In genomic region chr18:32470713-32471633, GRCh38 we compare ENCODE assay signal across 8 cellular contexts. TPM values are rescaled to one million over a fixed set of nuclear protein-coding genes. Genes with fewer than 3 reads are reported as not detected.
A peak's percentile ranks its signal among the peaks of the same experiment; 100 is the strongest.
DNase-seq lines count a peak whose midpoint lies in the region; ATAC-seq and TF ChIP-seq lines count a peak whose summit lies in the region.

GAREM1 (minus strand) TSS chr18:32470882; CDS start chr18:32470428, 454 bp downstream.

- no peaks in the 10 kb centered on the region for H3K36me3 Mint-ChIP-seq in activated CD4-positive, alpha-beta T cell treated with anti-CD3 and anti-CD28 coated beads, Interleukin-2, amount 10 ng/mL, durations not matched to agents 7 days and 5 days (ENCODE audit: low read depth)

- H3K9me3 Mint-ChIP-seq in activated CD4-positive, alpha-beta T cell treated with anti-CD3 and anti-CD28 coated beads, Interleukin-2, amount 10 ng/mL, durations not matched to agents 7 days and 5 days = no peaks in the 10 kb centered on the region

- POLR2A ChIA-PET in BJ (lab: Charles Lee) = interaction anchor here (0.6 kb wide), 1 partner anchor 121 kb away, joined by 4 read pairs; no protein-coding TSS in a partner anchor
- POLR2A ChIA-PET in activated CD4-positive, alpha-beta T cell treated with anti-CD3 and anti-CD28 coated beads, Interleukin-2, amount 10 ng/mL, durations not matched to agents 7 days and 5 days (lab: Charles Lee) = no interaction called here

- TF ChIP-seq CTCF in BJ (IDR thresholded peaks at IDR 0.05; ENCODE audit: insufficient read depth, low read depth, low read length) = peak; percentile 63

- H3K4me3 Mint-ChIP-seq in activated CD4-positive, alpha-beta T cell treated with anti-CD3 and anti-CD28 coated beads, Interleukin-2, amount 10 ng/mL, durations not matched to agents 7 days and 5 days = peak within 1 kb of the TSS; percentile 75

- H3K27me3 Mint-ChIP-seq in activated CD4-positive, alpha-beta T cell treated with anti-CD3 and anti-CD28 coated beads, Interleukin-2, amount 10 ng/mL, durations not matched to agents 7 days and 5 days = peaks cover 68% of the 10 kb centered on the region

- no peak within 1 kb of the TSS for H3K27ac Mint-ChIP-seq in activated CD4-positive, alpha-beta T cell treated with anti-CD3 and anti-CD28 coated beads, Interleukin-2, amount 10 ng/mL, durations not matched to agents 7 days and 5 days

- peak within 1 kb of the TSS; percentile 56 for H3K4me3 ChIP-seq in BJ (ENCODE audit: low read depth, low read length)

- H3K27me3 ChIP-seq in BJ (ENCODE audit: control insufficient read depth, insufficient read depth, low read length) = peaks cover 8% of the 10 kb centered on the region

- no peaks in the 10 kb centered on the region for H3K36me3 ChIP-seq in BJ (ENCODE audit: control insufficient read depth, insufficient read depth, low read length)

- CTCF ChIA-PET in BJ (lab: Yijun Ruan, JAX) = interaction anchor here (0.6 to 6.2 kb wide), 26 partner anchors 10 to 404 kb away, joined by 3 to 57 read pairs (median 4); no protein-coding TSS in a partner anchor
- CTCF ChIA-PET in activated CD4-positive, alpha-beta T cell treated with anti-CD3 and anti-CD28 coated beads, Interleukin-2, amount 10 ng/mL, durations not matched to agents 7 days and 5 days (lab: Charles Lee) = interaction anchor here (0.5 to 1.7 kb wide), 5 partner anchors 38 to 313 kb away, joined by 3 to 6 read pairs (median 3); no protein-coding TSS in a partner anchor

- DNase-seq in BJ (ENCODE audit: low read depth) (peak; percentile 66), GM19240 (ENCODE audit: insufficient read length, low spot score) (peak; percentile 78), NCI-H524 (lab: John Stamatoyannopoulos, UW) (peak; percentile 86 to 90), cortex of kidney (lab: John Stamatoyannopoulos, UW) (peak; percentile 74), left lobe of liver (ENCODE audit: low spot score) (peak; percentile 98)
- peak; percentile 81 for DNase-seq in activated CD4-positive, alpha-beta T cell treated with anti-CD3 and anti-CD28 coated beads, Interleukin-2, amount 10 ng/mL, durations not matched to agents 7 days and 5 days
- peak; percentile 76 for DNase-seq in stimulated activated CD4-positive, alpha-beta T cell treated with anti-CD3 and anti-CD28 coated beads, Interleukin-2, amount 100 ng/mL, for 4 hours (ENCODE audit: low read depth)

- ATAC-seq in HG03457 (IDR thresholded peaks at IDR 0.05; ENCODE audit: unreplicated experiment) = peak; percentile 99
- ATAC-seq in left lobe of liver = peak; percentile 89

- H3K4me1 Mint-ChIP-seq in activated CD4-positive, alpha-beta T cell treated with anti-CD3 and anti-CD28 coated beads, Interleukin-2, amount 10 ng/mL, durations not matched to agents 7 days and 5 days = peaks cover 27% of the 10 kb centered on the region

RNA-seq across cellular contexts. Expression of gene GAREM1, which starts in this region (rescaled TPM):
- polyA plus RNA-seq in BJ (2011; rRNA removed) = 0.37 and 0.48 TPM in 2 replicates
- 0.28 and 0.41 TPM in 2 replicates for polyA minus RNA-seq in BJ (2011; rRNA and poly(A)+ RNA removed)
- not detected for total RNA-seq in activated CD4-positive, alpha-beta T cell treated with anti-CD3 and anti-CD28 coated beads, Interleukin-2, amount 10 ng/mL, durations not matched to agents 7 days and 5 days
- total RNA-seq in left lobe of liver = 4.8 TPM

Comparison
In these comparisons a context has a peak if more than half of its experiments do, and no peak if none do; other contexts are left out.
1. Peak in every context shown above with its lines: DNase-seq, ATAC-seq and H3K4me3 ChIP-seq.
2. Peak in DNase-seq and H3K4me3 ChIP-seq in BJ; RNA of the gene not detected or under 1 TPM.
3. Peak in DNase-seq in activated CD4-positive, alpha-beta T cell treated with anti-CD3 and anti-CD28 coated beads, Interleukin-2, amount 10 ng/mL, durations not matched to agents 7 days and 5 days; RNA of the gene not detected or under 1 TPM.